Comparison of ENCODE assay signal across 19 cellular contexts in genomic region chr1:206903687-206904086, GRCh38. TPM values are rescaled to one million over a fixed set of nuclear protein-coding genes. Genes with fewer than 3 reads are reported as not detected.
A peak's percentile ranks its signal among the peaks of the same experiment; 100 is the strongest.
DNase-seq lines count a peak whose midpoint lies in the region; ATAC-seq and TF ChIP-seq lines count a peak whose summit lies in the region.
"Had no signal": no experiment of that assay in that cellular context is flagged by ENCODE, and none has a peak within 500 bp of the region (broad histone marks: within the 10 kb centered on the region; RNA-seq: fewer than 3 reads in every experiment).

No MANE protein-coding gene starts in this region.

- H3K4me1 ChIP-seq in breast epithelium (peaks cover 0 to 4% of the 10 kb centered on the region in 2 donors), heart left ventricle (peaks cover 0 to 14% (median 3%) of the 10 kb centered on the region in 12 donors)

- no peak for ATAC-seq in T-cell (replicated peaks in 1 of 4)
- peak; percentile 21 to 76 (median 58) for ATAC-seq in heart left ventricle
- no peak for ATAC-seq in stimulated activated memory B cell treated with anti-CD40 and anti-IgM and Interleukin-4, amounts not matched to agents 10 μg/mL and 1 μg/mL and 100 μg/mL, for 72 hours
- no peak for ATAC-seq in GM18520 (IDR thresholded peaks at IDR 0.05; ENCODE audit: unreplicated experiment)
- ATAC-seq: HepG2 had no signal

- TF ChIP-seq CTCF in MCF 10A (IDR thresholded peaks at IDR 0.05; ENCODE audit: unreplicated experiment) (no peak), breast epithelium (IDR thresholded peaks at IDR 0.05) (no peak), heart left ventricle (IDR thresholded peaks at IDR 0.05) (no peak)

- POLR2A ChIA-PET in MCF 10A (lab: Yijun Ruan, JAX) (interaction anchor here (0.6 to 8.1 kb wide), 4 partner anchors 8 to 29 kb away, joined by 3 to 271 read pairs (median 4); partner anchors contain the start of gene IL24), T-cell (lab: Charles Lee) (interaction anchor here in 1 of 2 donors (0.7 kb wide), 1 partner anchor 18 kb away, joined by 3 read pairs; no protein-coding TSS in a partner anchor)

- H3K4me3 Mint-ChIP-seq in MCF 10A (ENCODE audit: unreplicated experiment): no peak overlapping the region
- no peak overlapping the region for H3K4me3 Mint-ChIP-seq in T-cell
- no peak overlapping the region for H3K4me3 Mint-ChIP-seq in stimulated activated memory B cell treated with anti-CD40 and anti-IgM and Interleukin-4, amounts not matched to agents 10 μg/mL and 1 μg/mL and 100 μg/mL, for 72 hours

- CTCF ChIA-PET in MCF 10A (lab: Yijun Ruan, JAX): interaction anchor here (0.6 to 5.6 kb wide), 5 partner anchors 18 to 168 kb away, joined by 3 to 40 read pairs (median 3); partner anchors contain the start of gene IL20
- CTCF ChIA-PET in T-cell (lab: Charles Lee): no interaction called here

- H3K27me3 Mint-ChIP-seq in MCF 10A (ENCODE audit: insufficient read depth, unreplicated experiment) (no peaks in the 10 kb centered on the region), T-cell (no peaks in the 10 kb centered on the region)
- H3K27me3 Mint-ChIP-seq in stimulated activated memory B cell treated with anti-CD40 and anti-IgM and Interleukin-4, amounts not matched to agents 10 μg/mL and 1 μg/mL and 100 μg/mL, for 72 hours: no peaks in the 10 kb centered on the region

- H3K9me3 Mint-ChIP-seq in MCF 10A (ENCODE audit: unreplicated experiment): no peaks in the 10 kb centered on the region
- no peaks in the 10 kb centered on the region for H3K9me3 Mint-ChIP-seq in T-cell
- H3K9me3 Mint-ChIP-seq in stimulated activated memory B cell treated with anti-CD40 and anti-IgM and Interleukin-4, amounts not matched to agents 10 μg/mL and 1 μg/mL and 100 μg/mL, for 72 hours: no peaks in the 10 kb centered on the region

- WGBS in heart left ventricle, 4 donors: 38 to 60% (median 49%) methylated on average over 2 of the region's 2 CpGs

- no peaks in the 10 kb centered on the region for H3K36me3 ChIP-seq in breast epithelium
- H3K36me3 ChIP-seq in heart left ventricle: no peaks in the 10 kb centered on the region

- TF ChIP-seq POLR2A in breast epithelium (IDR thresholded peaks at IDR 0.05) (no peak), heart left ventricle (IDR thresholded peaks at IDR 0.05) (no peak)

- no peak overlapping the region for H3K27ac ChIP-seq in breast epithelium
- H3K27ac ChIP-seq in heart left ventricle: peak overlapping the region in 3 of 12 donors; percentile 15 to 63 (median 38)

- H3K9me3 ChIP-seq in breast epithelium (no peaks in the 10 kb centered on the region), heart left ventricle (no peaks in the 10 kb centered on the region)
- H3K9me3 ChIP-seq: spleen had no signal

- H3K4me3 ChIP-seq in breast epithelium (no peak overlapping the region), heart left ventricle (no peak overlapping the region)
- H3K4me3 ChIP-seq: lung, spleen had no signal

- peaks cover 43% of the 10 kb centered on the region for H3K4me1 Mint-ChIP-seq in MCF 10A (ENCODE audit: insufficient read depth, unreplicated experiment)
- H3K4me1 Mint-ChIP-seq in T-cell: peaks cover 84 to 95% (median 93%) of the 10 kb centered on the region in 3 donors
- H3K4me1 Mint-ChIP-seq in stimulated activated memory B cell treated with anti-CD40 and anti-IgM and Interleukin-4, amounts not matched to agents 10 μg/mL and 1 μg/mL and 100 μg/mL, for 72 hours: peaks cover 68% of the 10 kb centered on the region

- BruUV-seq in MCF 10A (replicated peaks; lab: Mats Ljungman, UMichigan): no TSS peak

- H3K36me3 Mint-ChIP-seq in MCF 10A (ENCODE audit: insufficient read depth, unreplicated experiment) (peaks cover 2% of the 10 kb centered on the region), T-cell (peaks cover 57% of the 10 kb centered on the region)
- peaks cover 58% of the 10 kb centered on the region for H3K36me3 Mint-ChIP-seq in stimulated activated memory B cell treated with anti-CD40 and anti-IgM and Interleukin-4, amounts not matched to agents 10 μg/mL and 1 μg/mL and 100 μg/mL, for 72 hours

- intact Hi-C loops in MCF 10A (cut with micrococcal nuclease): no loop called here
- intact Hi-C loops in breast epithelium (cut with DNase I; ENCODE audit: low total_unique reads): no loop called here
- intact Hi-C loops in heart left ventricle (cut with DNase I): loop anchor here in 2 of 10 donors (5.0 to 10.0 kb wide), 3 partner anchors 36 to 409 kb away; partner anchors contain the start of gene IL20 (in 1 of the 2)

- DNase-seq in MCF 10A (ENCODE audit: unreplicated experiment) (peak; percentile 53), breast epithelium (ENCODE audit: low spot score in 2 of 2) (no peak), T-cell (no peak), heart left ventricle (no peak), C1 segment of cervical spinal cord (lab: John Stamatoyannopoulos, UW) (no peak), activated gamma-delta T cell (lab: John Stamatoyannopoulos, UW) (no peak)
- DNase-seq: activated CD4-positive, alpha-beta T cell treated with anti-CD3 and anti-CD28 coated beads, Interleukin-2, amount 50 U/mL, for 48 hours; activated T-cell treated with anti-CD3 and anti-CD28 coated beads, Interleukin-2, amount 50 U/mL, for 1 hour; erythroblast; glutamatergic neuron; NCI-H1930; RPMI8226; spleen had no signal

- H3K27ac Mint-ChIP-seq in MCF 10A (ENCODE audit: low read depth, unreplicated experiment): no peak overlapping the region
- peak overlapping the region; percentile 90 to 92 for H3K27ac Mint-ChIP-seq in T-cell
- H3K27ac Mint-ChIP-seq in stimulated activated memory B cell treated with anti-CD40 and anti-IgM and Interleukin-4, amounts not matched to agents 10 μg/mL and 1 μg/mL and 100 μg/mL, for 72 hours: peak overlapping the region; percentile 90
- H3K27ac Mint-ChIP-seq: progenitor cell of endocrine pancreas had no signal

- H3K27me3 ChIP-seq in breast epithelium: no peaks in the 10 kb centered on the region
- peaks cover 0 to 11% (median 0%) of the 10 kb centered on the region in 9 donors for H3K27me3 ChIP-seq in heart left ventricle

RNA-seq across cellular contexts. Expression of gene IL24, which starts 6.4 kb away (rescaled TPM):
- 0.58 and 1.1 TPM in 2 replicates for total RNA-seq in MCF 10A (2022)
- under 1 TPM in 1 of 3 donors, not detected in 2; 0.59 TPM for total RNA-seq in breast epithelium
- under 1 TPM in 2 of 5 donors, not detected in 3; 0.18 to 0.22 TPM for total RNA-seq in T-cell
- total RNA-seq in heart left ventricle: not detected
- 1 to 10 TPM in 1 of 2 donors, not detected in 1; 1.6 TPM for polyA plus RNA-seq in heart left ventricle
- total RNA-seq: HepG2, lung, progenitor cell of endocrine pancreas had no signal
- polyA plus RNA-seq: HepG2 had no signal

RNA-seq across cellular contexts. Expression of gene FCMR, which starts 18.1 kb away (rescaled TPM):
- total RNA-seq in MCF 10A (2022) (10.1 and 18.0 TPM in 2 replicates), breast epithelium (10 to 100 TPM in 1 of 3 donors, 1 to 10 TPM in 2; 1.1 to 11.0 (median 3.3) TPM), T-cell (100 to 1,000 TPM; 275 to 576 (median 453) TPM), heart left ventricle (10 to 100 TPM in 1 of 9 donors, 1 to 10 TPM in 8; 1.3 to 16.3 (median 3.2) TPM)
- 1 to 10 TPM in 1 of 2 donors, under 1 TPM in 1; 0.99 to 4.0 TPM for polyA plus RNA-seq in heart left ventricle
- total RNA-seq: HepG2, progenitor cell of endocrine pancreas had no signal
- polyA plus RNA-seq: HepG2 had no signal

RNA-seq across cellular contexts. Expression of gene IL20, which starts 38.3 kb away (rescaled TPM):
- not detected in 2 replicates for total RNA-seq in MCF 10A (2022)
- total RNA-seq in breast epithelium: 1 to 10 TPM in 1 of 3 donors, not detected in 2; 1.5 TPM
- not detected for total RNA-seq in T-cell
- total RNA-seq in heart left ventricle: not detected
- polyA plus RNA-seq in heart left ventricle: not detected
- total RNA-seq: H4, HepG2, lung, progenitor cell of endocrine pancreas, spleen had no signal
- polyA plus RNA-seq: spleen had no signal

RNA-seq across cellular contexts. Expression of gene PIGR, which starts 42.6 kb away (rescaled TPM):
- total RNA-seq in MCF 10A (2022) (not detected in 2 replicates), breast epithelium (100 to 1,000 TPM in 2 of 3 donors, under 1 TPM in 1; 0.16 to 205 (median 123) TPM), T-cell (1 to 10 TPM in 3 of 5 donors, not detected in 2; 2.7 to 6.7 (median 3.2) TPM), heart left ventricle (under 1 TPM in 2 of 9 donors, not detected in 7; 0.42 to 0.49 TPM)
- polyA plus RNA-seq in heart left ventricle: under 1 TPM; 0.04 to 0.64 TPM
- total RNA-seq: H4, HepG2, progenitor cell of endocrine pancreas had no signal
- polyA plus RNA-seq: HepG2 had no signal

Comparison
In these comparisons a context has a peak if more than half of its experiments do, and no peak if none do; other contexts are left out.
1. ATAC-seq: peak in heart left ventricle (4 of 4); none in T-cell (0 of 4), stimulated activated memory B cell treated with anti-CD40 and anti-IgM and Interleukin-4, amounts not matched to agents 10 μg/mL and 1 μg/mL and 100 μg/mL, for 72 hours (single experiment) and GM18520 (single experiment).
2. RNA of gene FCMR, which starts 18.1 kb away (total RNA-seq): 275 to 576 TPM in T-cell; 10.1 to 18.0 TPM in MCF 10A, 1.1 to 11.0 TPM in breast epithelium and 1.3 to 16.3 TPM in heart left ventricle; every median in the first group is over 10 times any median in the second.